ENCODE assay signal across 11 cellular contexts in the genomic region with DNA sequence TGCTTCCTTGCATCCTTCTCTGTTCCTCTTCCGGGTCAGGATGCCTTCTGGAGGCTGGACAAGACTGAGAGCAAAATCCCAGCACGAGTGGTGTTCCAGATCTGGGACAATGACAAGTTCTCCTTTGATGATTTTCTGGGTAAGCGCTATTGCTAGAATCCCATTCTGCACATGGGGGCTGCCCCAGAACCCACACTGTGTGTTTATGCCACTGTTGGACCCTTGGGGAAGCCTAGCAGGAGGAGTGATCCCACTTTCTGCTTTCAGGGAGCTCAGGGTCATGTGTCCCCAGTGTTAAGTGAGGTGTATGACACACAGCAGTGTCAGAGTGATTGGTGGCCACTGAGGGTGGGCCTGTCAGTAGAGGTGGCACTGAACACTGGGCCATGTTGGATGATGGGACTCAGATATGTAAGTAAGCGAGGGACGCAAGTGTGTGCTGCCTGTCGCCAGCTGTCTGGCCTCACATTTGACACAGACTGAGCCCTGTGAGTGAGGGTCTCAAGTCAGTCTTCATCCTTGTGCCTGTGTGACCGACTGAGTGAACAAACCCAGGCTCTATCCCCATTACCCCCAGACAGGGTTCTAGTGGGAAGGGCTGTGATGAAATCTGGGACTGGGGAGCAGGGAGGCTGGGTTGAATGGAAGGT.
"Had no signal": no experiment of that assay in that cellular context is flagged by ENCODE, and none has a peak within 500 bp of the region (broad histone marks: within the 10 kb centered on the region; RNA-seq: fewer than 3 reads in every experiment).

No MANE protein-coding gene starts in this region.

- H3K27me3 Mint-ChIP-seq: dendritic cell treated with granulocyte-macrophage colony-stimulating factor and Interleukin-4, amounts not matched to agents 40 ng/mL and 50 ng/mL, for 4 days had no signal

- H3K4me1 Mint-ChIP-seq: central memory CD8-positive, alpha-beta T cell; naive thymus-derived CD4-positive, alpha-beta T cell had no signal

- H3K9me3 Mint-ChIP-seq: activated naive CD4-positive, alpha-beta T cell treated with anti-CD3 and anti-CD28 coated beads for 36 hours; activated T-helper 1 cell treated with anti-CD3 and anti-CD28 coated beads, Interleukin-12 subunit alpha, Interleukin-12 subunit beta, Interleukin-2, Interleukin-4 antibody, amounts not matched to agents 30 ng/mL and 10 ng/mL and 1 ng/mL, durations not matched to agents 14 hours and 24 hours and 36 hours; central memory CD8-positive, alpha-beta T cell; dendritic cell treated with granulocyte-macrophage colony-stimulating factor and Interleukin-4, amounts not matched to agents 40 ng/mL and 50 ng/mL, for 4 days had no signal

- H3K9me3 ChIP-seq: thyroid gland had no signal

- H3K36me3 ChIP-seq: thyroid gland had no signal

- ATAC-seq: naive thymus-derived CD4-positive, alpha-beta T cell had no signal

- H3K36me3 Mint-ChIP-seq: naive thymus-derived CD4-positive, alpha-beta T cell had no signal

- H3K4me3 ChIP-seq: thyroid gland had no signal

- DNase-seq: activated CD4-positive, alpha-beta T cell treated with anti-CD3 and anti-CD28 coated beads, Interleukin-2, amount 50 U/mL, for 4 hours; activated CD4-positive, CD25-positive, alpha-beta regulatory T cell treated with anti-CD3 and anti-CD28 coated beads, Interleukin-2, amount 50 U/mL, for 72 hours; activated naive CD4-positive, alpha-beta T cell treated with anti-CD3 and anti-CD28 coated beads for 36 hours; left cardiac atrium; stimulated activated CD4-positive, alpha-beta T cell treated with anti-CD3 and anti-CD28 coated beads, Interleukin-4, amount 100 ng/mL, for 1 hour; T-helper 9 cell; thyroid gland had no signal

- H3K27ac Mint-ChIP-seq: activated naive CD4-positive, alpha-beta T cell treated with anti-CD3 and anti-CD28 coated beads for 36 hours; activated T-helper 1 cell treated with anti-CD3 and anti-CD28 coated beads, Interleukin-12 subunit alpha, Interleukin-12 subunit beta, Interleukin-2, Interleukin-4 antibody, amounts not matched to agents 30 ng/mL and 10 ng/mL and 1 ng/mL, durations not matched to agents 14 hours and 24 hours and 36 hours; dendritic cell treated with granulocyte-macrophage colony-stimulating factor and Interleukin-4, amounts not matched to agents 40 ng/mL and 50 ng/mL, for 4 days; naive thymus-derived CD4-positive, alpha-beta T cell had no signal

- H3K4me3 Mint-ChIP-seq: activated naive CD4-positive, alpha-beta T cell treated with anti-CD3 and anti-CD28 coated beads for 36 hours; activated T-helper 1 cell treated with anti-CD3 and anti-CD28 coated beads, Interleukin-12 subunit alpha, Interleukin-12 subunit beta, Interleukin-2, Interleukin-4 antibody, amounts not matched to agents 30 ng/mL and 10 ng/mL and 1 ng/mL, durations not matched to agents 14 hours and 24 hours and 36 hours; central memory CD8-positive, alpha-beta T cell; dendritic cell treated with granulocyte-macrophage colony-stimulating factor and Interleukin-4, amounts not matched to agents 40 ng/mL and 50 ng/mL, for 4 days; naive thymus-derived CD4-positive, alpha-beta T cell had no signal

- H3K27me3 ChIP-seq: thyroid gland had no signal
